In genomic region chr10:97633921-97634320, GRCh38 we compare ENCODE assay signal across 6 cellular contexts. TPM values are rescaled to one million over a fixed set of nuclear protein-coding genes. Genes with fewer than 3 reads are reported as not detected.
DNase-seq lines count a peak whose midpoint lies in the region; ATAC-seq and TF ChIP-seq lines count a peak whose summit lies in the region.

No MANE protein-coding gene starts in this region.

- no peaks in the 10 kb centered on the region for H3K27me3 ChIP-seq in OCI-LY1 (ENCODE audit: insufficient read depth, low read length)

- H3K9ac ChIP-seq in OCI-LY1 (ENCODE audit: low read length): peak overlapping the region; percentile 40; the same call in 1 of the 2 replicates

- no peak for DNase-seq in epithelial cell of proximal tubule (ENCODE audit: low read depth)
- DNase-seq in stimulated activated CD8-positive, alpha-beta memory T cell treated with anti-CD3 and anti-CD28 coated beads, Interleukin-4, amount 100 ng/mL, for 48 hours: peak; percentile 32

- H3K4me2 ChIP-seq in OCI-LY1 (ENCODE audit: low read length): peak overlapping the region; percentile 75; the same call in 1 of the 2 replicates

- H2AFZ ChIP-seq in OCI-LY1 (ENCODE audit: low read length): peak overlapping the region; percentile 88

- TF ChIP-seq CTCF in C4-2B (conservative IDR thresholded peaks at IDR 0.05) (no peak; the same call in 1 of the 2 replicates), OCI-LY1 (IDR thresholded peaks at IDR 0.05; ENCODE audit: low read length) (peak; percentile 9; the same call in 1 of the 2 replicates), epithelial cell of proximal tubule (conservative IDR thresholded peaks at IDR 0.05; ENCODE audit: low read depth, low read length) (peak; percentile 26)

- no peaks in the 10 kb centered on the region for H3K9me3 ChIP-seq in OCI-LY1 (ENCODE audit: low read length)

- H3K36me3 ChIP-seq in OCI-LY1 (ENCODE audit: insufficient read depth, low read length): no peaks in the 10 kb centered on the region

- H3K4me3 ChIP-seq in OCI-LY1 (ENCODE audit: low read depth, low read length, poor library complexity, severe bottlenecking) (peak overlapping the region; percentile 64), epithelial cell of proximal tubule (ENCODE audit: low read depth, low read length) (peak overlapping the region; percentile 90)

- ATAC-seq in HG03045 (IDR thresholded peaks at IDR 0.05; ENCODE audit: unreplicated experiment) (no peak), HG02798 (IDR thresholded peaks at IDR 0.05; ENCODE audit: poor library complexity, unreplicated experiment) (no peak)

- peak overlapping the region; percentile 76 for H3K27ac ChIP-seq in C4-2B
- no peak overlapping the region for H3K27ac ChIP-seq in OCI-LY1 (ENCODE audit: low read depth, low read length, poor library complexity, severe bottlenecking)

- no peaks in the 10 kb centered on the region for H3K79me2 ChIP-seq in OCI-LY1 (ENCODE audit: insufficient read depth, low read length)

- no peaks in the 10 kb centered on the region for H3K9me2 ChIP-seq in OCI-LY1 (ENCODE audit: low read depth, low read length)

- no peaks in the 10 kb centered on the region for H4K20me1 ChIP-seq in OCI-LY1 (ENCODE audit: insufficient read depth, low read length)

- H3F3A ChIP-seq in OCI-LY1 (ENCODE audit: insufficient read depth, low read length): no peaks in the 10 kb centered on the region

- H3K4me1 ChIP-seq in OCI-LY1 (ENCODE audit: insufficient read depth, low read length, severe bottlenecking): peaks cover 10% of the 10 kb centered on the region

RNA-seq across cellular contexts. Expression of gene MORN4, which starts 0.6 kb away (rescaled TPM):
- 3.6 and 5.7 TPM in 2 replicates for total RNA-seq in epithelial cell of proximal tubule

RNA-seq across cellular contexts. Expression of gene PI4K2A, which starts 6.5 kb away (rescaled TPM):
- total RNA-seq in epithelial cell of proximal tubule: 14.0 and 28.6 TPM in 2 replicates

RNA-seq across cellular contexts. Expression of gene C10orf62, which starts 44.4 kb away (rescaled TPM):
- total RNA-seq in epithelial cell of proximal tubule: 0.12 TPM in 1 of 2 replicates, not detected in the other

RNA-seq across cellular contexts. Expression of gene HOGA1, which starts 49.7 kb away (rescaled TPM):
- 4.1 and 10.8 TPM in 2 replicates for total RNA-seq in epithelial cell of proximal tubule

RNA-seq across cellular contexts. Expression of gene AVPI1, which starts 53.1 kb away (rescaled TPM):
- 6.5 and 12.0 TPM in 2 replicates for total RNA-seq in epithelial cell of proximal tubule
